In the genomic region with DNA sequence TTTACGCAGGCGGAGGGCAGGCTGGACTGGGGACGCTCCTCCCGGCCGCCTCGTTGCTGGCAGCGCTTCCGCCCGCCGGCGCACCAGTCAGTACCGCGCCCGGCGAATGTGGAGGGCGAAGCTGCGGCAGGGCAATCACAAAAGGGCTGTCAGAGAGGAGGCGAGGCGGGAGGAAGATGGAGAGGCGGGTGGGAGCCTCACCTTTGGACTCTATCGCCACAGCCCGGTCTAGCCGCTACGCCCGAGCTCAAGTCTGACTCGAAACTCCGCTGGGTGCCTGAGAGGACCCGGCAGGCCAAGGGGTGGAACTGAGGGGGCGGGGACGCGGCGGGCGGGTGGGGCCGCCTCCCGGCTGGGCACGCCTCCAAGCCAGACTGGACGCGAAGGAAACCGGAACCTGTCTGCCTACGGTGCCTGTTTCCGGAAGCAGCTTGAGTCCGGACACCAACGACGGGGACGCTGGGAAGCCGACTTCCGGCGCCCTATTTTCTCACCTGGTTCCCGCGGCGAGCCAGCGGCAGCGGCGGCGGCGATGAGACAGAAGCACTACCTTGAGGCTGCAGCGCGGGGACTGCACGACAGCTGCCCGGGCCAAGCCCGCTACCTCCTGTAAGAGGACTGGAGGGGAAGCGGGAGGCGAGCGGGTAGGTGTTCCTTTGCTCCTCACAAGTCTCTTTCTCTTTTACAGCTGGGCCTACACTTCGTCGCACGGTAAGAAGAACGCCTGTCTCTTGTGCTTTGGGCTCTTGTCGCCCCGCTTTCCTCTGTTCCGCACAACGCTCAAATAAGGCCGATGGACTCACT, we compare ENCODE assay signal across 9 cellular contexts.
DNase-seq lines count a peak whose midpoint lies in the region; ATAC-seq, FAIRE-seq and TF ChIP-seq lines count a peak whose summit lies in the region.
"Had no signal": no experiment of that assay in that cellular context is flagged by ENCODE, and none has a peak within 500 bp of the region (broad histone marks: within the 10 kb centered on the region; RNA-seq: fewer than 3 reads in every experiment).

A gene (plus strand): TSS at position 483 of the 804 bp plus-strand sequence.

- H3K4me3 ChIP-seq in BE2C (ENCODE audit: low read depth, low read length), result peak within 1 kb of the TSS; percentile 88
- peak within 1 kb of the TSS; percentile 68 for H3K4me3 ChIP-seq in colonic mucosa

- peak; percentile 91 for ATAC-seq in HG03442 (IDR thresholded peaks at IDR 0.05; ENCODE audit: unreplicated experiment)
- peak; percentile 95 for ATAC-seq in left colon

- peaks cover 8% of the 10 kb centered on the region for H3K36me3 ChIP-seq in BE2C
- no peaks in the 10 kb centered on the region for H3K36me3 ChIP-seq in colonic mucosa

- H3K9me3 ChIP-seq in BE2C (no peaks in the 10 kb centered on the region), colonic mucosa (no peaks in the 10 kb centered on the region)

- H3K27me3 ChIP-seq in BE2C, result no peaks in the 10 kb centered on the region
- H3K27me3 ChIP-seq in colonic mucosa, result no peaks in the 10 kb centered on the region

- peak within 1 kb of the TSS; percentile 85 for H3K27ac ChIP-seq in colonic mucosa

- no peak for FAIRE-seq in GM19239 (lab: Jason Lieb, UNC)
- FAIRE-seq: colon had no signal

- DNase-seq in BE2C (peak; percentile 86), GM19239 (ENCODE audit: insufficient read length, low spot score) (peak; percentile 84), NCI-H510A treated with DMSO at 0.1 percent for 48 hours (lab: John Stamatoyannopoulos, UW) (peak; percentile 99), colonic mucosa (peak; percentile 97), left colon (peak; percentile 94 to 96)
- peak; percentile 89 to 92 for DNase-seq in activated CD4-positive, alpha-beta T cell treated with anti-CD3 and anti-CD28 coated beads for 4 hours
- DNase-seq in stimulated activated CD4-positive, alpha-beta T cell treated with anti-CD3 and anti-CD28 coated beads, Interleukin-1b, Interleukin-23, amount 100 ng/mL, for 4 hours (ENCODE audit: low read depth in 2 of 2), result peak; percentile 86 to 91

- TF ChIP-seq CTCF in BE2C (IDR thresholded peaks at IDR 0.05; ENCODE audit: low read depth, low read length) (no peak), colonic mucosa (IDR thresholded peaks at IDR 0.05) (no peak)

- H3K4me1 ChIP-seq in BE2C (no peaks in the 10 kb centered on the region), colonic mucosa (peaks cover 8% of the 10 kb centered on the region)

- peak within 1 kb of the TSS; percentile 78 to 90 for H3K9ac ChIP-seq in colonic mucosa (ENCODE audit: low read depth in 2 of 2, low read length in 2 of 2)

- intact Hi-C loops in colonic mucosa (cut with DNase I), result no loop called here
- intact Hi-C loops in left colon (cut with DNase I, micrococcal nuclease), result loop anchor here in 1 of 2 donors (2.0 kb wide), 1 partner anchor 476 kb away; a partner anchor contains a TSS

Comparison
In these comparisons a context has a peak if more than half of its experiments do, and no peak if none do; other contexts are left out.
1. Peak in every context shown above with its lines: DNase-seq, ATAC-seq, H3K4me3 ChIP-seq and H3K27ac ChIP-seq.